8 cellular contexts compared by ENCODE assay signal in the genomic region with DNA sequence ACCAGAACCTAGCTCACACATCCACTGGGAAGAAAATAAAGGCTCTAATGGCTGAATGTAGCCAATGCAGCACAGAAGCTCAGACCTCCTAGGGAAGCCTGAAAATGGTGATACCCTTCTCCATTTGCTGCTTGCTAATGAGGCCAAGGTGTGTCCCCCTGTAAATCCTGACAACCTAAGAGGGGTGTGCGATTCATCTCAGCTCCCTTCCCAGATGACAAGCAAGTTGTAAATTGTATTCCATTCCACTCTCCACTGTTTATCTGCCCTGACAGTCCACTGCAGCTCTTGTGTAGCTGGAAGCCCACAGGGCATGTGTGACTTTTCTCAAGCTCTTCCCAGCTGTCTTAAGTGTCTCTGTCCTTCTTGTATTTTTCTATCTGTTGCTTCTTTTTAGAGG.
"Had no signal": no experiment of that assay in that cellular context is flagged by ENCODE, and none has a peak within 500 bp of the region (broad histone marks: within the 10 kb centered on the region; RNA-seq: fewer than 3 reads in every experiment).

No MANE protein-coding gene starts in this region.

- ATAC-seq: HCT116 had no signal

- H2AFZ ChIP-seq: GM23248 had no signal

- H3K27ac ChIP-seq: GM23248, KMS-11 had no signal

- H3K27ac Mint-ChIP-seq: HFFc6, IgD-negative memory B cell had no signal

- H3K27me3 Mint-ChIP-seq: IgD-negative memory B cell had no signal

- H3K36me3 Mint-ChIP-seq: IgD-negative memory B cell had no signal

- H3K9ac ChIP-seq: GM23248, KMS-11 had no signal

- H3K4me3 ChIP-seq: GM23248, HAP-1 had no signal

- H3K4me2 ChIP-seq: KMS-11 had no signal

- H3K4me1 ChIP-seq: HAP-1 had no signal

- DNase-seq: GM23248, H7, HFFc6, KBM-7 had no signal

- H3K4me3 Mint-ChIP-seq: HFFc6 had no signal

- H3K36me3 ChIP-seq: HAP-1 had no signal

- H3K9me3 ChIP-seq: HAP-1 had no signal
